Comparison of ENCODE assay signal across 15 cellular contexts in the genomic region with DNA sequence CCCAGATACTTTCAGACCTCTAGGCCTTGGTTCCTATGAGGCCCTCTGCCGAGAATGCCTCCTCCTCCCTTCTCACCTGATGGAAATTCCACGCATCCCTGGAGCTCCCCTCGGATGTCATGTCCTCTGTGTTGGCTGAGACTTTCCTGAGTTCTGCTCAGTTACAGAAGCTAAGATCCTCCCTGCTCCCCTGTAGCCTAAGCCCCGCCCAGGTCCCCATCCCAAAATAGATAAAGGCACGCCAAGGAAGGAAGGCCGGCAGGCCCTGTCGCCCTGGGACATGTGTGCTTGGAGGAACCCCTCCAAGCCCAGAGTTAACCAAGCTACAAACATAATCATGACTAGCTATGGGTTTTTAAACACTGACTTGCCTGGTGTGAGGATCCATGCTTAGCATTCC.
"Had no signal": no experiment of that assay in that cellular context is flagged by ENCODE, and none has a peak within 500 bp of the region (broad histone marks: within the 10 kb centered on the region; RNA-seq: fewer than 3 reads in every experiment).

No MANE protein-coding gene starts in this region.

- H3K4me1 ChIP-seq: SJCRH30 had no signal

- H3K4me3 ChIP-seq: SJCRH30 had no signal

- H3K4me1 Mint-ChIP-seq: activated CD4-positive, alpha-beta T cell treated with anti-CD3 and anti-CD28 coated beads, Interleukin-2, amount 10 ng/mL, durations not matched to agents 24 days and 14 days; stimulated activated naive B cell treated with anti-CD40 and anti-IgM and Interleukin-4, amounts not matched to agents 10 μg/mL and 1 μg/mL and 100 μg/mL, for 72 hours had no signal

- H3K36me3 Mint-ChIP-seq: activated naive CD8-positive, alpha-beta T cell treated with anti-CD3 and anti-CD28 coated beads for 36 hours; stimulated activated naive B cell treated with anti-CD40 and anti-IgM and Interleukin-4, amounts not matched to agents 10 μg/mL and 1 μg/mL and 100 μg/mL, for 72 hours; type B pancreatic cell had no signal

- H3K4me3 Mint-ChIP-seq: activated CD4-positive, alpha-beta T cell treated with anti-CD3 and anti-CD28 coated beads, Interleukin-2, amount 10 ng/mL, durations not matched to agents 24 days and 14 days; activated naive CD8-positive, alpha-beta T cell treated with anti-CD3 and anti-CD28 coated beads for 36 hours; brain; neural crest cell; stimulated activated naive B cell treated with anti-CD40 and anti-IgM and Interleukin-4, amounts not matched to agents 10 μg/mL and 1 μg/mL and 100 μg/mL, for 72 hours; type B pancreatic cell had no signal

- H3K27ac Mint-ChIP-seq: activated CD4-positive, alpha-beta T cell treated with anti-CD3 and anti-CD28 coated beads, Interleukin-2, amount 10 ng/mL, durations not matched to agents 24 days and 14 days; activated naive CD8-positive, alpha-beta T cell treated with anti-CD3 and anti-CD28 coated beads for 36 hours; stimulated activated naive B cell treated with anti-CD40 and anti-IgM and Interleukin-4, amounts not matched to agents 10 μg/mL and 1 μg/mL and 100 μg/mL, for 72 hours; type B pancreatic cell had no signal

- H3K9me3 Mint-ChIP-seq: activated CD4-positive, alpha-beta T cell treated with anti-CD3 and anti-CD28 coated beads, Interleukin-2, amount 10 ng/mL, durations not matched to agents 24 days and 14 days; activated naive CD8-positive, alpha-beta T cell treated with anti-CD3 and anti-CD28 coated beads for 36 hours; brain; neural crest cell; stimulated activated naive B cell treated with anti-CD40 and anti-IgM and Interleukin-4, amounts not matched to agents 10 μg/mL and 1 μg/mL and 100 μg/mL, for 72 hours; type B pancreatic cell had no signal

- H3K27me3 Mint-ChIP-seq: activated naive CD8-positive, alpha-beta T cell treated with anti-CD3 and anti-CD28 coated beads for 36 hours; brain; stimulated activated naive B cell treated with anti-CD40 and anti-IgM and Interleukin-4, amounts not matched to agents 10 μg/mL and 1 μg/mL and 100 μg/mL, for 72 hours; type B pancreatic cell had no signal

- H3K36me3 ChIP-seq: SJCRH30 had no signal

- H3K9me3 ChIP-seq: SJCRH30 had no signal

- ATAC-seq: stimulated activated naive B cell treated with anti-CD40 and anti-IgM and Interleukin-4, amounts not matched to agents 10 μg/mL and 1 μg/mL and 100 μg/mL, for 72 hours had no signal

- DNase-seq: activated CD4-positive, alpha-beta T cell treated with anti-CD3 and anti-CD28 coated beads, Interleukin-2, amount 10 ng/mL, durations not matched to agents 24 days and 14 days; activated CD4-positive, CD25-positive, alpha-beta regulatory T cell; activated CD8-positive, alpha-beta memory T cell treated with anti-CD3 and anti-CD28 coated beads, Interleukin-2, amount 50 U/mL, for 48 hours; activated naive CD8-positive, alpha-beta T cell treated with anti-CD3 and anti-CD28 coated beads for 36 hours; amygdala; effector CD8-positive, alpha-beta T cell; foreskin melanocyte; islet precursor cell; SJCRH30; stimulated activated CD4-positive, alpha-beta T cell treated with anti-CD3 and anti-CD28 coated beads, Interleukin-2, amount 100 ng/mL, for 48 hours; stimulated activated naive B cell treated with anti-CD40 and anti-IgM and Interleukin-4, amounts not matched to agents 10 μg/mL and 1 μg/mL and 100 μg/mL, for 72 hours; substantia nigra had no signal

- H3K27ac ChIP-seq: SJCRH30 had no signal

- H3K27me3 ChIP-seq: SJCRH30 had no signal
